ENCODE assay signal across 16 cellular contexts in genomic region chr9:114709636-114710035, GRCh38. TPM values are rescaled to one million over a fixed set of nuclear protein-coding genes. Genes with fewer than 3 reads are reported as not detected.
A peak's percentile ranks its signal among the peaks of the same experiment; 100 is the strongest.
DNase-seq lines count a peak whose midpoint lies in the region; ATAC-seq and TF ChIP-seq lines count a peak whose summit lies in the region.
"Had no signal": no experiment of that assay in that cellular context is flagged by ENCODE, and none has a peak within 500 bp of the region (broad histone marks: within the 10 kb centered on the region; RNA-seq: fewer than 3 reads in every experiment).

No MANE protein-coding gene starts in this region.

- DNase-seq in DMS53 (lab: John Stamatoyannopoulos, UW) (peak; percentile 4), DMS53 treated with DMSO at 0.1 percent for 48 hours (lab: John Stamatoyannopoulos, UW; ENCODE audit: unreplicated experiment) (no peak), left ventricle myocardium superior (no peak), occipital lobe (lab: John Stamatoyannopoulos, UW) (no peak), heart right ventricle (no peak)
- no peak for DNase-seq in activated naive CD4-positive, alpha-beta T cell treated with anti-CD3 and anti-CD28 coated beads, Interleukin-2, amount 50 U/mL, for 72 hours (ENCODE audit: low spot score in 2 of 2)
- no peak for DNase-seq in activated naive CD4-positive, alpha-beta T cell treated with anti-CD3 and anti-CD28 coated beads, Interleukin-2, amount 50 U/mL, for 16 hours
- DNase-seq: DMS 273 treated with DMSO at 0.1 percent for 48 hours, EL, NCI-H345, NCI-H774 had no signal

- peaks cover 0 to 25% (median 7%) of the 10 kb centered on the region in 7 donors for H3K27me3 ChIP-seq in heart right ventricle

- peaks cover 0 to 21% of the 10 kb centered on the region in 2 donors for H3K36me3 Mint-ChIP-seq in activated naive CD4-positive, alpha-beta T cell treated with anti-CD3 and anti-CD28 coated beads, Interleukin-2, amount 50 U/mL, for 72 hours
- H3K36me3 Mint-ChIP-seq in activated T-helper 17 cell treated with anti-CD3 and anti-CD28 coated beads, Interleukin-2, amount 50 U/mL, for 72 hours (ENCODE audit: low read depth) = no peaks in the 10 kb centered on the region

- H3K27me3 Mint-ChIP-seq in activated T-helper 17 cell treated with anti-CD3 and anti-CD28 coated beads, Interleukin-2, amount 50 U/mL, for 72 hours = no peaks in the 10 kb centered on the region

- H3K4me3 ChIP-seq in heart right ventricle = no peak overlapping the region
- H3K4me3 ChIP-seq: K562 had no signal

- H3K4me3 Mint-ChIP-seq in activated T-helper 17 cell treated with anti-CD3 and anti-CD28 coated beads, Interleukin-2, amount 50 U/mL, for 72 hours = peak overlapping the region; percentile 25

- H3K9me3 ChIP-seq in heart right ventricle = no peaks in the 10 kb centered on the region

- H3K27ac ChIP-seq in heart right ventricle = no peak overlapping the region
- H3K27ac ChIP-seq: 22Rv1, HL-60 had no signal

- WGBS in heart right ventricle, 2 donors = 76% methylated on average over 1 of the region's 1 CpG

- intact Hi-C loops in left ventricle myocardium superior (cut with micrococcal nuclease) = no loop called here
- intact Hi-C loops in heart right ventricle (cut with DNase I) = no loop called here

- peaks cover 0 to 9% of the 10 kb centered on the region in 2 donors for H3K9me3 Mint-ChIP-seq in activated naive CD4-positive, alpha-beta T cell treated with anti-CD3 and anti-CD28 coated beads, Interleukin-2, amount 50 U/mL, for 72 hours
- H3K9me3 Mint-ChIP-seq in activated T-helper 17 cell treated with anti-CD3 and anti-CD28 coated beads, Interleukin-2, amount 50 U/mL, for 72 hours = no peaks in the 10 kb centered on the region

- H3K4me1 Mint-ChIP-seq in activated T-helper 17 cell treated with anti-CD3 and anti-CD28 coated beads, Interleukin-2, amount 50 U/mL, for 72 hours = peaks cover 19% of the 10 kb centered on the region

- H3K27ac Mint-ChIP-seq in activated naive CD4-positive, alpha-beta T cell treated with anti-CD3 and anti-CD28 coated beads, Interleukin-2, amount 50 U/mL, for 72 hours = peak overlapping the region; percentile 69 to 82
- H3K27ac Mint-ChIP-seq in activated T-helper 17 cell treated with anti-CD3 and anti-CD28 coated beads, Interleukin-2, amount 50 U/mL, for 72 hours = peak overlapping the region; percentile 76

- ATAC-seq in activated naive CD4-positive, alpha-beta T cell treated with anti-CD3 and anti-CD28 coated beads, Interleukin-2, amount 50 U/mL, for 72 hours = peak; percentile 79 to 80
- peak; percentile 91 for ATAC-seq in activated T-helper 17 cell treated with anti-CD3 and anti-CD28 coated beads, Interleukin-2, amount 50 U/mL, for 72 hours (replicated peaks)
- ATAC-seq in left ventricle myocardium superior (no peak), heart right ventricle (no peak)
- ATAC-seq: K562 had no signal

- H3K4me1 ChIP-seq in heart right ventricle = no peaks in the 10 kb centered on the region

- no peaks in the 10 kb centered on the region for H3K36me3 ChIP-seq in heart right ventricle

- no peak for TF ChIP-seq CTCF in heart right ventricle (IDR thresholded peaks at IDR 0.05)

RNA-seq across cellular contexts. Expression of gene TEX48, which starts 27.6 kb away (rescaled TPM):
- not detected for total RNA-seq in activated naive CD4-positive, alpha-beta T cell treated with anti-CD3 and anti-CD28 coated beads, Interleukin-2, amount 50 U/mL, for 72 hours
- under 1 TPM; 0.42 to 0.67 TPM for total RNA-seq in activated T-helper 17 cell treated with anti-CD3 and anti-CD28 coated beads, Interleukin-2, amount 50 U/mL, for 72 hours
- total RNA-seq in left ventricle myocardium superior = not detected
- total RNA-seq in occipital lobe = not detected
- not detected for total RNA-seq in heart right ventricle
- not detected for polyA plus RNA-seq in heart right ventricle
- total RNA-seq: K562 had no signal
- polyA plus RNA-seq: BJ, K562 had no signal

RNA-seq across cellular contexts. Expression of gene TEX53, which starts 52.0 kb away (rescaled TPM):
- total RNA-seq in activated naive CD4-positive, alpha-beta T cell treated with anti-CD3 and anti-CD28 coated beads, Interleukin-2, amount 50 U/mL, for 72 hours = not detected
- not detected for total RNA-seq in activated T-helper 17 cell treated with anti-CD3 and anti-CD28 coated beads, Interleukin-2, amount 50 U/mL, for 72 hours
- total RNA-seq in left ventricle myocardium superior = not detected
- total RNA-seq in occipital lobe = not detected
- not detected for total RNA-seq in heart right ventricle
- not detected for polyA plus RNA-seq in heart right ventricle
- total RNA-seq: K562 had no signal
- polyA plus RNA-seq: BJ, K562 had no signal

Comparison
In these comparisons a context has a peak if more than half of its experiments do, and no peak if none do; other contexts are left out.
1. ATAC-seq: peak in activated naive CD4-positive, alpha-beta T cell treated with anti-CD3 and anti-CD28 coated beads, Interleukin-2, amount 50 U/mL, for 72 hours (2 of 2) and activated T-helper 17 cell treated with anti-CD3 and anti-CD28 coated beads, Interleukin-2, amount 50 U/mL, for 72 hours (single experiment); none in left ventricle myocardium superior (single experiment) and heart right ventricle (0 of 8).